ENCODE assay signal across 20 cellular contexts in genomic region chr13:45381196-45381595, GRCh38.
"Had no signal": no experiment of that assay in that cellular context is flagged by ENCODE, and none has a peak within 500 bp of the region (broad histone marks: within the 10 kb centered on the region; RNA-seq: fewer than 3 reads in every experiment).

No MANE protein-coding gene starts in this region.

- H3K9ac ChIP-seq: neural progenitor cell had no signal

- H2AFZ ChIP-seq: hepatocyte, neural progenitor cell had no signal

- H3K36me3 ChIP-seq: neural progenitor cell, ovary, right lobe of liver, uterus had no signal

- H3K4me3 ChIP-seq: heart right ventricle, hepatocyte, left ventricle myocardium inferior, lung, neural progenitor cell, ovary, right atrium auricular region, right lobe of liver, suprapubic skin, thoracic aorta, tibial artery, uterus had no signal

- H3K27me3 ChIP-seq: heart right ventricle, hepatocyte, neural progenitor cell, ovary, right atrium auricular region, right lobe of liver, suprapubic skin, tibial artery, uterus had no signal

- H3K4me1 ChIP-seq: right atrium auricular region, suprapubic skin, tibial artery, uterus had no signal

- DNase-seq: heart right ventricle; islet precursor cell; left ventricle myocardium inferior; midbrain; naive thymus-derived CD8-positive, alpha-beta T cell; ovary; right lobe of liver; stimulated activated CD4-positive, alpha-beta T cell treated with anti-CD3 and anti-CD28 coated beads, Interleukin-12 subunit alpha, Interleukin-12 subunit beta, amount 100 ng/mL, for 4 hours; stimulated activated CD4-positive, alpha-beta T cell treated with anti-CD3 and anti-CD28 coated beads, Interleukin-15, amount 100 ng/mL, for 24 hours; stimulated activated CD4-positive, alpha-beta T cell treated with anti-CD3 and anti-CD28 coated beads, Interleukin-2, amount 100 ng/mL, for 24 hours; stimulated activated CD4-positive, alpha-beta T cell treated with anti-CD3 and anti-CD28 coated beads, Interleukin-4, amount 100 ng/mL, for 1 hour; stimulated activated naive B cell treated with anti-CD40 and anti-IgM and Interleukin-4, amounts not matched to agents 10 μg/mL and 1 μg/mL and 100 μg/mL, for 72 hours; tibial artery; uterus had no signal

- H3K4me2 ChIP-seq: hepatocyte, neural progenitor cell had no signal

- H3K9me3 ChIP-seq: heart right ventricle, left ventricle myocardium inferior, ovary, right atrium auricular region, right lobe of liver, suprapubic skin, thoracic aorta, tibial artery, uterus had no signal

- H3K27ac ChIP-seq: heart right ventricle, hepatocyte, left ventricle myocardium inferior, neural progenitor cell, ovary, right atrium auricular region, right lobe of liver, suprapubic skin, thoracic aorta, tibial artery, uterus had no signal
